Comparison of ENCODE assay signal across 15 cellular contexts in the genomic region with DNA sequence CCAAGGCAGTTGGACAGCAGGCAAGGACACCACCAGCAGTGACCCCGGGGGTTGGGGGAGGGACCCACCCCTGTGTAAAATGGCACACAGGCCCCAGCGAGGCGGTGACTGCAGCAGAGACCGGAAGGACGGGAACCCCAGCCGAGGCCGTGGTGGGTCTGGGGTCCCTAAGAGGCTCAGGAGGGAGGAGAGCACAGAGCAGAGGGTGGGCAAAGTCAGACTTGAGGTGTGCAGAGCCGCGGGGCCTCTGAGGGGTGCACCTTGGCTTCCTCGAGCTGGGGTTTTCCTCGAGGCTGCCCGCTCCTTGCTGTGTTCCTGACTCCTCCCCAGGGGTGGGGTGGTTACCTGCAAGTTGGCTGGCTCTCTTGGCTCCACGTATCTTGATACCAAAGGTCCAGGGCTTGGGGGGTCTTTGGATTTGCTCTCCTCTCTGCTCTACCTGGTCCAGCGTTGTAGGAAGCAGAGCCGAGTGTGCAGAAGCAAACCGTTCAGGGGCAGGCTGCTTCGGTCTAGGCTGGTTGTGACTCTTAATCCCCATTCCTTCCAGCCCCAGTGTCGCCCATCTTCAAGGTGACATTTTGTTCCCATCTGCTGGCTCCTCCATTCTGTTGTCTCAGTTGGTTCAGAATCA.
"Had no signal": no experiment of that assay in that cellular context is flagged by ENCODE, and none has a peak within 500 bp of the region (broad histone marks: within the 10 kb centered on the region; RNA-seq: fewer than 3 reads in every experiment).

No MANE protein-coding gene starts in this region.

- ATAC-seq: activated naive CD8-positive, alpha-beta T cell treated with anti-CD3 and anti-CD28 coated beads, Interleukin-2, amount 50 U/mL, for 24 hours; activated T-cell treated with anti-CD3 and anti-CD28 coated beads, Interleukin-2, amount 50 U/mL, for 4 hours; left ventricle myocardium superior; pancreas; SK-N-SH treated with all-trans-retinoic acid at 6 μM for 48 hours; stimulated activated effector memory CD8-positive, alpha-beta T cell treated with anti-CD3 and anti-CD28 coated beads, Interleukin-12 subunit alpha, Interleukin-12 subunit beta, amount 100 ng/mL, for 72 hours had no signal

- H3K36me3 ChIP-seq: esophagus muscularis mucosa, pancreas, tibial artery had no signal

- H3K4me1 ChIP-seq: tibial artery had no signal

- H3K9me3 ChIP-seq: esophagus muscularis mucosa, pancreas, tibial artery had no signal

- H3K27me3 ChIP-seq: esophagus muscularis mucosa, hepatocyte, pancreas, tibial artery had no signal

- DNase-seq: activated CD4-positive, alpha-beta T cell treated with anti-CD3 and anti-CD28 coated beads for 1 hour; activated CD4-positive, alpha-beta T cell treated with anti-CD3 and anti-CD28 coated beads, Interleukin-2, amount 50 U/mL, for 4 hours; activated gamma-delta T cell; activated naive CD8-positive, alpha-beta T cell treated with anti-CD3 and anti-CD28 coated beads, Interleukin-2, amount 50 U/mL, for 24 hours; activated T-cell treated with anti-CD3 and anti-CD28 coated beads, Interleukin-2, amount 50 U/mL, for 4 hours; left ventricle myocardium superior; mesendoderm; T-helper 1 cell; T1000 had no signal

- H3K27ac ChIP-seq: esophagus muscularis mucosa, hepatocyte, pancreas, tibial artery had no signal

- H3K4me3 ChIP-seq: esophagus muscularis mucosa, hepatocyte, pancreas, tibial artery had no signal
